In the genomic region with DNA sequence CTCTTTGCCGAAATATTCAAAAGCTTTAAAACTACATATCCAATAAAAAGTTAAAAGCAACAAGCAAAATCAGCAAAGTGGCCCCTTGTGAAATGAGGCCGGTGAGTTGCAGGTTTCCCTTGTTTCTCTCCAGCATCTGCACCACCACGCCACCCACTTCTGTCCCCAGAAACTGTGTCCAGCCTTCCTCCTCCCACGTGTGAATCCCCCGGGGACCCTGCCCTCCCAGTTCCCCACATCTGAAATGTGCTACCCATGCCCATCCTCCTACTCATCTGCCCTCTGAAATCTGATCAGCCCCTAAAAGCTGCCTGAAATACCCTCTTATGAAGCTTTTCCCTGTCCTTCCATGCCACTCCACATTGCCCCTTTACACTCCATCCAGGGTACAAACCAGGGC, we compare ENCODE assay signal across 20 cellular contexts. TPM values are rescaled to one million over a fixed set of nuclear protein-coding genes. Genes with fewer than 3 reads are reported as not detected.
DNase-seq lines count a peak whose midpoint lies in the region; ATAC-seq, FAIRE-seq and TF ChIP-seq lines count a peak whose summit lies in the region.
"Had no signal": no experiment of that assay in that cellular context is flagged by ENCODE, and none has a peak within 500 bp of the region (broad histone marks: within the 10 kb centered on the region; RNA-seq: fewer than 3 reads in every experiment).

No MANE protein-coding gene starts in this region.

- H3K27me3 ChIP-seq in astrocyte (ENCODE audit: insufficient read depth, low read length) = peaks cover 29% of the 10 kb centered on the region
- H3K27me3 ChIP-seq in spleen (replicated peaks in 1 of 7) = peaks cover 0 to 47% (median 18%) of the 10 kb centered on the region in 7 donors

- H3K9me3 Mint-ChIP-seq in Calu3 (ENCODE audit: low read depth, unreplicated experiment) (no peaks in the 10 kb centered on the region), IgD-negative memory B cell (no peaks in the 10 kb centered on the region), astrocyte (ENCODE audit: unreplicated experiment) (no peaks in the 10 kb centered on the region)
- H3K9me3 Mint-ChIP-seq: T-cell had no signal

- no peak overlapping the region for H3K9ac ChIP-seq in astrocyte (ENCODE audit: low read length)

- intact Hi-C loops in Calu3 (cut with micrococcal nuclease; ENCODE audit: unreplicated experiment) = loop anchor here (5.0 kb wide), 1 partner anchor 126 kb away; no protein-coding TSS in a partner anchor
- intact Hi-C loops in spleen (cut with DNase I; ENCODE audit: low total_unique reads) = no loop called here

- H3K4me2 ChIP-seq in astrocyte (ENCODE audit: low read length) = no peak overlapping the region

- no peak for TF ChIP-seq POLR2A in spleen (IDR thresholded peaks at IDR 0.05)

- H3K27ac Mint-ChIP-seq in Calu3 (ENCODE audit: unreplicated experiment) = peak overlapping the region; percentile 74
- peak overlapping the region; percentile 73 to 83 (median 77) for H3K27ac Mint-ChIP-seq in IgD-negative memory B cell
- H3K27ac Mint-ChIP-seq in astrocyte (ENCODE audit: unreplicated experiment) = peak overlapping the region; percentile 15

- WGBS in spleen, 5 donors = 39 to 66% (median 48%) methylated on average over 5 of the region's 5 CpGs

- H3K79me2 ChIP-seq in astrocyte (ENCODE audit: insufficient read depth, low read length) = no peaks in the 10 kb centered on the region

- H3K27me3 Mint-ChIP-seq in Calu3 (ENCODE audit: unreplicated experiment) (no peaks in the 10 kb centered on the region), IgD-negative memory B cell (no peaks in the 10 kb centered on the region), astrocyte (ENCODE audit: low read depth, unreplicated experiment) (peaks cover 47% of the 10 kb centered on the region)

- H3K4me3 ChIP-seq in astrocyte (ENCODE audit: insufficient read depth, low read depth, low read length) (no peak overlapping the region), spleen (peak overlapping the region in 1 of 8 donors; percentile 88)

- FAIRE-seq in astrocyte (lab: Jason Lieb, UNC) = no peak
- FAIRE-seq: HepG2 had no signal

- H2AFZ ChIP-seq in astrocyte (ENCODE audit: low read depth, low read length) = no peak overlapping the region

- H3K4me1 ChIP-seq in astrocyte (ENCODE audit: insufficient read depth, low read length) (no peaks in the 10 kb centered on the region), spleen (peaks cover 10 to 98% (median 81%) of the 10 kb centered on the region in 6 donors)

- DNase-seq in Calu3 = no peak
- no peak for DNase-seq in astrocyte (ENCODE audit: low read depth)
- DNase-seq in spleen = peak; percentile 77
- DNase-seq in glomerular visceral epithelial cell (ENCODE audit: extremely low spot score) = no peak
- DNase-seq in DMS53 (lab: John Stamatoyannopoulos, UW) = no peak
- DNase-seq in HuH-7 (ENCODE audit: low spot score) = no peak
- DNase-seq: CD8-positive, alpha-beta memory T cell; DMS 273 treated with DMSO at 0.1 percent for 48 hours; EL; NCI-H1436 treated with DMSO at 0.1 percent for 48 hours; NCI-H2081; NCI-H2227 treated with DMSO at 0.1 percent for 48 hours; NCI-H69; NK-92 treated with Interleukin-12 subunit alpha and Interleukin-12 subunit beta, amount 100 ng/mL, for 24 hours; PC-3; T-cell had no signal

- TF ChIP-seq CTCF in Calu3 (IDR thresholded peaks at IDR 0.05; ENCODE audit: unreplicated experiment) (no peak), astrocyte (IDR thresholded peaks at IDR 0.05; ENCODE audit: insufficient read depth, low read depth, low read length) (no peak), spleen (IDR thresholded peaks at IDR 0.05 in 8 of 11, conservative IDR thresholded peaks at IDR 0.05 in 3 of 11) (no peak)

- CTCF ChIA-PET in Calu3 (lab: Charles Lee) = no interaction called here

- H3K4me3 Mint-ChIP-seq in Calu3 (ENCODE audit: low read depth, unreplicated experiment) (peak overlapping the region; percentile 10), IgD-negative memory B cell (peak overlapping the region in 3 of 4 donors; percentile 88 to 96 (median 90)), astrocyte (ENCODE audit: unreplicated experiment) (no peak overlapping the region)
- H3K4me3 Mint-ChIP-seq: CD8-positive, alpha-beta memory T cell; T-cell had no signal

- H3K36me3 ChIP-seq in astrocyte (ENCODE audit: insufficient read depth, low read length) (no peaks in the 10 kb centered on the region), spleen (peaks cover 0 to 26% (median 6%) of the 10 kb centered on the region in 6 donors)

- H4K20me1 ChIP-seq in astrocyte (ENCODE audit: insufficient read depth, low read length) = no peaks in the 10 kb centered on the region

- no TSS peak for BruUV-seq in Calu3 (replicated peaks; lab: Mats Ljungman, UMichigan)

- H3K36me3 Mint-ChIP-seq in Calu3 (ENCODE audit: insufficient read depth, unreplicated experiment) (peaks cover 31% of the 10 kb centered on the region), IgD-negative memory B cell (peaks cover 9% of the 10 kb centered on the region), astrocyte (ENCODE audit: low read depth, unreplicated experiment) (no peaks in the 10 kb centered on the region)
- H3K36me3 Mint-ChIP-seq: CD8-positive, alpha-beta memory T cell; T-cell had no signal

- no peak overlapping the region for H3K27ac ChIP-seq in astrocyte (ENCODE audit: low read depth, low read length)
- H3K27ac ChIP-seq in spleen = peak overlapping the region in 6 of 8 donors; percentile 26 to 96 (median 81)

- no peaks in the 10 kb centered on the region for H3K9me3 ChIP-seq in astrocyte (ENCODE audit: insufficient read depth, low read depth, low read length)
- no peaks in the 10 kb centered on the region for H3K9me3 ChIP-seq in spleen

- H3K4me1 Mint-ChIP-seq in Calu3 (ENCODE audit: low read depth, unreplicated experiment) (peaks cover 49% of the 10 kb centered on the region), IgD-negative memory B cell (peaks cover 43 to 46% (median 45%) of the 10 kb centered on the region in 3 donors), astrocyte (ENCODE audit: low read depth, unreplicated experiment) (peaks cover 3% of the 10 kb centered on the region)

- no peak for ATAC-seq in HG03135 (IDR thresholded peaks at IDR 0.05; ENCODE audit: unreplicated experiment)
- ATAC-seq: HepG2, PC-3, T-cell had no signal

RNA-seq across cellular contexts. Expression of a gene that starts 3.8 kb away (rescaled TPM):
- total RNA-seq in Calu3 (2022) = 44.9 and 57.0 TPM in 2 replicates
- polyA plus RNA-seq in IgD-negative memory B cell = 193 TPM
- 1.0 and 1.8 TPM in 2 replicates for total RNA-seq in astrocyte
- total RNA-seq in spleen = 100 to 1,000 TPM in 6 of 7 donors, 10 to 100 TPM in 1; 87.2 to 357 (median 168) TPM
- 100 to 1,000 TPM in 2 of 3 donors, 10 to 100 TPM in 1; 69.3 to 184 (median 119) TPM for polyA plus RNA-seq in spleen
- total RNA-seq: HepG2, LHCN-M2 had no signal

Comparison
In these comparisons a context has a peak if more than half of its experiments do, and no peak if none do; other contexts are left out.
1. H3K27ac Mint-ChIP-seq: peak in every context shown above with its lines; median percentile 77 in IgD-negative memory B cell; 74 in Calu3; 15 in astrocyte.
2. RNA of a gene that starts 3.8 kb away (total RNA-seq): 87.2 to 357 TPM in spleen and 44.9 to 57.0 TPM in Calu3; 1.0 to 1.8 TPM in astrocyte; every median in the first group is over 10 times any median in the second.